In genomic region chr14:75402867-75403413, GRCh38 we compare ENCODE assay signal across 19 cellular contexts.
"Had no signal": no experiment of that assay in that cellular context is flagged by ENCODE, and none has a peak within 500 bp of the region (broad histone marks: within the 10 kb centered on the region; RNA-seq: fewer than 3 reads in every experiment).

No MANE protein-coding gene starts in this region.

- H3K27ac ChIP-seq: ascending aorta, colonic mucosa, epithelial cell of prostate had no signal

- H3K27me3 ChIP-seq: ascending aorta, colonic mucosa had no signal

- H3K9me3 Mint-ChIP-seq: activated naive CD4-positive, alpha-beta T cell treated with anti-CD3 and anti-CD28 coated beads, Interleukin-2, amount 50 U/mL, for 24 hours; activated T-cell treated with anti-CD3 and anti-CD28 coated beads, Interleukin-2, amount 50 U/mL, for 72 hours; central memory CD8-positive, alpha-beta T cell; nephron had no signal

- H3K4me1 Mint-ChIP-seq: activated naive CD4-positive, alpha-beta T cell treated with anti-CD3 and anti-CD28 coated beads, Interleukin-2, amount 50 U/mL, for 24 hours; central memory CD8-positive, alpha-beta T cell had no signal

- H3K36me3 ChIP-seq: ascending aorta, colonic mucosa had no signal

- H3K27ac Mint-ChIP-seq: activated T-cell treated with anti-CD3 and anti-CD28 coated beads, Interleukin-2, amount 50 U/mL, for 72 hours; endodermal cell; nephron had no signal

- H3K4me3 ChIP-seq: ascending aorta, colonic mucosa, lung had no signal

- H3K4me3 Mint-ChIP-seq: activated naive CD4-positive, alpha-beta T cell treated with anti-CD3 and anti-CD28 coated beads, Interleukin-2, amount 50 U/mL, for 24 hours; activated T-cell treated with anti-CD3 and anti-CD28 coated beads, Interleukin-2, amount 50 U/mL, for 72 hours; central memory CD8-positive, alpha-beta T cell; endodermal cell; nephron had no signal

- H3K27me3 Mint-ChIP-seq: activated naive CD4-positive, alpha-beta T cell treated with anti-CD3 and anti-CD28 coated beads, Interleukin-2, amount 50 U/mL, for 24 hours had no signal

- H3K9me3 ChIP-seq: ascending aorta, colonic mucosa had no signal

- DNase-seq: activated CD4-positive, alpha-beta T cell treated with anti-CD3 and anti-CD28 coated beads, Interleukin-2, amount 50 U/mL, for 1 hour; activated CD8-positive, alpha-beta memory T cell treated with anti-CD3 and anti-CD28 coated beads, Interleukin-2, amount 50 U/mL, for 4 hours; activated gamma-delta T cell; activated T-cell treated with anti-CD3 and anti-CD28 coated beads, Interleukin-2, amount 50 U/mL, for 72 hours; colonic mucosa; endodermal cell; foreskin fibroblast; hypothalamus; midbrain; stimulated activated CD8-positive, alpha-beta memory T cell treated with anti-CD3 and anti-CD28 coated beads, Interleukin-4, amount 100 ng/mL, for 48 hours; stimulated activated naive CD4-positive, alpha-beta T cell had no signal

- ATAC-seq: activated CD4-positive, CD25-positive, alpha-beta regulatory T cell treated with anti-CD3 and anti-CD28 coated beads, Interleukin-2, amount 50 U/mL, for 24 hours; activated T-cell treated with anti-CD3 and anti-CD28 coated beads, Interleukin-2, amount 50 U/mL, for 72 hours had no signal

- FAIRE-seq: keratinocyte had no signal

- H3K36me3 Mint-ChIP-seq: activated naive CD4-positive, alpha-beta T cell treated with anti-CD3 and anti-CD28 coated beads, Interleukin-2, amount 50 U/mL, for 24 hours had no signal
